ENCODE assay signal across 9 cellular contexts in the genomic region with DNA sequence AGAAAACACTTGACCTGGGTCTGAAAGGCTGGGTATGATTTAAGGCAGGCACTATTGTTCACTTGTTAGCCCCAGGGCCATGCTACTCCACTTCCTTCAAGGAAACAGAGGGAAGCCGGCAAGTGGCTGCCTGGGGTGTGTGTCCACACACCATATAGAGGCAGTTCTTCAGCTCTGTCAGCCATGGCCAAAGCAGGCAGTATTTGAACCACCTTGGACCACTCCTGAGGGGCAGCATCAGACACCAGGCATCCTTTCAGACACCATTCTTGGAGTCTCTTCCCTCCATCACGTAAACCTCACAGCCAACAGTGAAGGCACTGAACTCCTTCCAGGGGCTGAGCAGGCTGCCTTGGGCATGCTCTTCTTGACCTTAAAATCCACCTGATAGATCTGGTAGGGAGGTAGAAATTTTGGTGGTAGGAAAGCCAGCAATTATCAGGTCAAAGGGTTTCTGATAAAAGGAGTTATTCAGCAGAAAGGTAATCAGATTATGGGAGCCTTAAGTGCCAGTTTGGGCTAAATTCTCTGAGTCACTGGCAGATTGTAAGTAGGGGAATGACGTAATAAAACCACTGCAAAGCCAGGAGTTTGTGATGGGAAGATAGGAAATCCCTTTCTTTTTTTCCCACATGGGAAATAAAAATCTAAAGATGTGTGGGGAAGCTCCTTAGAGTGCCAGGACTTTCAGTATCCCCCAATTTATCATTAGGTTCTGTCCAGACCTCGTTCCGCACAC. TPM values are rescaled to one million over a fixed set of nuclear protein-coding genes. Genes with fewer than 3 reads are reported as not detected.
DNase-seq lines count a peak whose midpoint lies in the region; ATAC-seq and TF ChIP-seq lines count a peak whose summit lies in the region.
"Had no signal": no experiment of that assay in that cellular context is flagged by ENCODE, and none has a peak within 500 bp of the region (broad histone marks: within the 10 kb centered on the region; RNA-seq: fewer than 3 reads in every experiment).

No MANE protein-coding gene starts in this region.

- peak; percentile 13 for ATAC-seq in left lung
- ATAC-seq in HG03432 (IDR thresholded peaks at IDR 0.05; ENCODE audit: unreplicated experiment) = no peak

- no peaks in the 10 kb centered on the region for H3K9me3 Mint-ChIP-seq in activated naive CD4-positive, alpha-beta T cell treated with anti-CD3 and anti-CD28 coated beads, Interleukin-2, amount 10 ng/mL, durations not matched to agents 7 days and 5 days
- H3K9me3 Mint-ChIP-seq in type B pancreatic cell = no peaks in the 10 kb centered on the region

- CTCF ChIA-PET in activated naive CD4-positive, alpha-beta T cell treated with anti-CD3 and anti-CD28 coated beads, Interleukin-2, amount 10 ng/mL, durations not matched to agents 7 days and 5 days (lab: Charles Lee) = interaction anchor here (1.1 kb wide), 1 partner anchor 20 kb away, joined by 5 read pairs; a partner anchor contains a TSS

- peaks cover 42 to 100% of the 10 kb centered on the region in 2 donors for H3K4me1 ChIP-seq in left lung

- H3K36me3 Mint-ChIP-seq in activated naive CD4-positive, alpha-beta T cell treated with anti-CD3 and anti-CD28 coated beads, Interleukin-2, amount 10 ng/mL, durations not matched to agents 7 days and 5 days = peaks cover 60% of the 10 kb centered on the region
- H3K36me3 Mint-ChIP-seq in type B pancreatic cell = peaks cover 24% of the 10 kb centered on the region

- peaks cover 97% of the 10 kb centered on the region for H3K4me1 Mint-ChIP-seq in activated naive CD4-positive, alpha-beta T cell treated with anti-CD3 and anti-CD28 coated beads, Interleukin-2, amount 10 ng/mL, durations not matched to agents 7 days and 5 days
- peaks cover 40% of the 10 kb centered on the region for H3K4me1 Mint-ChIP-seq in type B pancreatic cell (ENCODE audit: unreplicated experiment)

- no peak overlapping the region for H3K4me3 ChIP-seq in left lung

- H3K4me3 Mint-ChIP-seq in activated naive CD4-positive, alpha-beta T cell treated with anti-CD3 and anti-CD28 coated beads, Interleukin-2, amount 10 ng/mL, durations not matched to agents 7 days and 5 days = no peak overlapping the region
- H3K4me3 Mint-ChIP-seq in type B pancreatic cell = no peak overlapping the region

- no peaks in the 10 kb centered on the region for H3K27me3 Mint-ChIP-seq in activated naive CD4-positive, alpha-beta T cell treated with anti-CD3 and anti-CD28 coated beads, Interleukin-2, amount 10 ng/mL, durations not matched to agents 7 days and 5 days
- no peaks in the 10 kb centered on the region for H3K27me3 Mint-ChIP-seq in type B pancreatic cell

- H3K27me3 ChIP-seq in left lung = no peaks in the 10 kb centered on the region

- H3K36me3 ChIP-seq in left lung = peaks cover 0 to 36% of the 10 kb centered on the region in 2 donors

- no peak for TF ChIP-seq CTCF in left lung (IDR thresholded peaks at IDR 0.05)
- no peak for TF ChIP-seq CTCF in type B pancreatic cell (conservative IDR thresholded peaks at IDR 0.05)

- intact Hi-C loops in left lung (cut with DNase I) = no loop called here

- H3K27ac Mint-ChIP-seq in activated naive CD4-positive, alpha-beta T cell treated with anti-CD3 and anti-CD28 coated beads, Interleukin-2, amount 10 ng/mL, durations not matched to agents 7 days and 5 days = peak overlapping the region; percentile 75
- peak overlapping the region; percentile 30 for H3K27ac Mint-ChIP-seq in type B pancreatic cell

- no peak for DNase-seq in activated naive CD4-positive, alpha-beta T cell treated with anti-CD3 and anti-CD28 coated beads, Interleukin-2, amount 10 ng/mL, durations not matched to agents 7 days and 5 days
- no peak for DNase-seq in activated naive CD4-positive, alpha-beta T cell (lab: John Stamatoyannopoulos, UW)
- DNase-seq in amniotic epithelial cell (ENCODE audit: low read depth) (peak; percentile 91), left lung (peak in 1 of 2 donors; percentile 57), type B pancreatic cell (ENCODE audit: extremely low spot score, unreplicated experiment) (no peak), dedifferentiated amniotic fluid mesenchymal stem cell (ENCODE audit: extremely low spot score) (no peak), NCI-H187 (lab: John Stamatoyannopoulos, UW) (no peak)
- DNase-seq: effector CD8-positive, alpha-beta T cell had no signal

- H3K9me3 ChIP-seq in left lung = no peaks in the 10 kb centered on the region

- H3K27ac ChIP-seq in left lung = peak overlapping the region; percentile 24 to 66

RNA-seq across cellular contexts. Expression of a gene that starts 20.2 kb away (rescaled TPM):
- total RNA-seq in left lung (100 to 1,000 TPM; 240 to 269 TPM), type B pancreatic cell (ENCODE audit: low replicate concordance) (21.8 and 26.1 TPM in 2 replicates)
